ENCODE assay signal across 16 cellular contexts in genomic region chr2:182912518-182912915, GRCh38. TPM values are rescaled to one million over a fixed set of nuclear protein-coding genes. Genes with fewer than 3 reads are reported as not detected.
"Had no signal": no experiment of that assay in that cellular context is flagged by ENCODE, and none has a peak within 500 bp of the region (broad histone marks: within the 10 kb centered on the region; RNA-seq: fewer than 3 reads in every experiment).

No MANE protein-coding gene starts in this region.

- H2AFZ ChIP-seq: parathyroid adenoma had no signal

- H3K79me2 ChIP-seq: parathyroid adenoma had no signal

- H3K4me3 Mint-ChIP-seq: dendritic cell treated with granulocyte-macrophage colony-stimulating factor and Interleukin-4, amounts not matched to agents 40 ng/mL and 50 ng/mL, for 4 days; naive thymus-derived CD4-positive, alpha-beta T cell; nephron progenitor cell; stimulated activated naive B cell treated with anti-CD40 and anti-IgM and Interleukin-4, amounts not matched to agents 10 μg/mL and 1 μg/mL and 100 μg/mL, for 72 hours; stimulated activated naive CD8-positive, alpha-beta T cell treated with anti-CD3 and anti-CD28 coated beads, Interleukin-15, amount 100 ng/mL, for 72 hours had no signal

- H3K4me3 ChIP-seq: heart right ventricle, sigmoid colon, skin epidermis, thoracic aorta, transverse colon had no signal

- ATAC-seq: heart right ventricle; naive thymus-derived CD4-positive, alpha-beta T cell; stimulated activated naive B cell treated with anti-CD40 and anti-IgM and Interleukin-4, amounts not matched to agents 10 μg/mL and 1 μg/mL and 100 μg/mL, for 72 hours; stimulated activated naive CD8-positive, alpha-beta T cell treated with anti-CD3 and anti-CD28 coated beads, Interleukin-15, amount 100 ng/mL, for 72 hours had no signal

- DNase-seq: heart right ventricle; hypothalamus; kidney glomerular epithelial cell; naive thymus-derived CD4-positive, alpha-beta T cell; nephron progenitor cell; sigmoid colon; stimulated activated CD4-positive, alpha-beta T cell treated with anti-CD3 and anti-CD28 coated beads, Interleukin-2, amount 100 ng/mL, for 24 hours; stimulated activated CD4-positive, alpha-beta T cell treated with anti-CD3 and anti-CD28 coated beads, Interleukin-4, amount 100 ng/mL, for 4 hours; stimulated activated naive B cell treated with anti-CD40 and anti-IgM and Interleukin-4, amounts not matched to agents 10 μg/mL and 1 μg/mL and 100 μg/mL, for 72 hours; stimulated activated naive CD8-positive, alpha-beta T cell treated with anti-CD3 and anti-CD28 coated beads, Interleukin-15, amount 100 ng/mL, for 72 hours; transverse colon had no signal

- H3K36me3 Mint-ChIP-seq: stimulated activated naive B cell treated with anti-CD40 and anti-IgM and Interleukin-4, amounts not matched to agents 10 μg/mL and 1 μg/mL and 100 μg/mL, for 72 hours had no signal

- H3K4me1 ChIP-seq: parathyroid adenoma, transverse colon had no signal

- H3K9me3 Mint-ChIP-seq: naive thymus-derived CD4-positive, alpha-beta T cell; stimulated activated naive B cell treated with anti-CD40 and anti-IgM and Interleukin-4, amounts not matched to agents 10 μg/mL and 1 μg/mL and 100 μg/mL, for 72 hours; stimulated activated naive CD8-positive, alpha-beta T cell treated with anti-CD3 and anti-CD28 coated beads, Interleukin-15, amount 100 ng/mL, for 72 hours had no signal

- H3K4me1 Mint-ChIP-seq: naive thymus-derived CD4-positive, alpha-beta T cell; stimulated activated naive B cell treated with anti-CD40 and anti-IgM and Interleukin-4, amounts not matched to agents 10 μg/mL and 1 μg/mL and 100 μg/mL, for 72 hours; stimulated activated naive CD8-positive, alpha-beta T cell treated with anti-CD3 and anti-CD28 coated beads, Interleukin-15, amount 100 ng/mL, for 72 hours had no signal

- H3K27ac Mint-ChIP-seq: dendritic cell treated with granulocyte-macrophage colony-stimulating factor and Interleukin-4, amounts not matched to agents 40 ng/mL and 50 ng/mL, for 4 days; naive thymus-derived CD4-positive, alpha-beta T cell; nephron progenitor cell; stimulated activated naive B cell treated with anti-CD40 and anti-IgM and Interleukin-4, amounts not matched to agents 10 μg/mL and 1 μg/mL and 100 μg/mL, for 72 hours; stimulated activated naive CD8-positive, alpha-beta T cell treated with anti-CD3 and anti-CD28 coated beads, Interleukin-15, amount 100 ng/mL, for 72 hours had no signal

- H3K9me3 ChIP-seq: heart right ventricle, sigmoid colon, thoracic aorta, transverse colon had no signal

- H3K36me3 ChIP-seq: thoracic aorta had no signal

- H3K9ac ChIP-seq: parathyroid adenoma had no signal

- H3K27ac ChIP-seq: heart right ventricle, parathyroid adenoma, sigmoid colon, skin epidermis, thoracic aorta, transverse colon had no signal

- H3K27me3 Mint-ChIP-seq: dendritic cell treated with granulocyte-macrophage colony-stimulating factor and Interleukin-4, amounts not matched to agents 40 ng/mL and 50 ng/mL, for 4 days; naive thymus-derived CD4-positive, alpha-beta T cell had no signal

- H3K27me3 ChIP-seq: heart right ventricle, sigmoid colon, transverse colon had no signal

RNA-seq across cellular contexts. Expression of gene FRZB, which starts 46.1 kb away (rescaled TPM):
- total RNA-seq: naive thymus-derived CD4-positive, alpha-beta T cell; pulmonary artery endothelial cell had no signal
- polyA plus RNA-seq: naive thymus-derived CD4-positive, alpha-beta T cell had no signal
